ENCODE assay signal across 12 cellular contexts in genomic region chr17:35214631-35215273, GRCh38. TPM values are rescaled to one million over a fixed set of nuclear protein-coding genes. Genes with fewer than 3 reads are reported as not detected.
DNase-seq lines count a peak whose midpoint lies in the region; ATAC-seq lines count a peak whose summit lies in the region.
"Had no signal": no experiment of that assay in that cellular context is flagged by ENCODE, and none has a peak within 500 bp of the region (broad histone marks: within the 10 kb centered on the region; RNA-seq: fewer than 3 reads in every experiment).

No MANE protein-coding gene starts in this region.

- CTCF ChIA-PET in activated CD8-positive, alpha-beta memory T cell treated with anti-CD3 and anti-CD28 coated beads, Interleukin-2, amount 10 ng/mL, durations not matched to agents 7 days and 5 days (lab: Charles Lee): interaction anchor here (0.8 to 5.7 kb wide), 14 partner anchors 9 to 327 kb away, joined by 3 to 58 read pairs (median 4); partner anchors contain the start of genes SLFN12L and SLFN5

- no peaks in the 10 kb centered on the region for H3K4me1 ChIP-seq in esophagus (ENCODE audit: control insufficient read depth in 2 of 2, insufficient read depth in 2 of 2, low read length in 1 of 2)
- H3K4me1 ChIP-seq: tibial nerve had no signal

- peak overlapping the region; percentile 69 to 79 for H3K27ac ChIP-seq in esophagus (ENCODE audit: low read depth in 2 of 2, low read length in 1 of 2)

- H3K4me3 ChIP-seq in esophagus (ENCODE audit: low read depth in 1 of 2, low read length in 2 of 2): no peak overlapping the region
- H3K4me3 ChIP-seq: smooth muscle cell, tibial nerve had no signal

- H3K27me3 Mint-ChIP-seq in activated CD8-positive, alpha-beta memory T cell treated with anti-CD3 and anti-CD28 coated beads, Interleukin-2, amount 10 ng/mL, durations not matched to agents 7 days and 5 days: no peaks in the 10 kb centered on the region
- H3K27me3 Mint-ChIP-seq in stimulated activated naive CD8-positive, alpha-beta T cell treated with anti-CD3 and anti-CD28 coated beads, Interleukin-15, amount 100 ng/mL, for 72 hours: no peaks in the 10 kb centered on the region

- no peaks in the 10 kb centered on the region for H3K27me3 ChIP-seq in esophagus (ENCODE audit: control insufficient read depth in 1 of 2, insufficient read depth in 2 of 2, low read length in 2 of 2)
- H3K27me3 ChIP-seq: tibial nerve had no signal

- H3K27ac Mint-ChIP-seq in activated CD8-positive, alpha-beta memory T cell treated with anti-CD3 and anti-CD28 coated beads, Interleukin-2, amount 10 ng/mL, durations not matched to agents 7 days and 5 days: peak overlapping the region; percentile 98
- H3K27ac Mint-ChIP-seq in stimulated activated naive CD8-positive, alpha-beta T cell treated with anti-CD3 and anti-CD28 coated beads, Interleukin-15, amount 100 ng/mL, for 72 hours: peak overlapping the region; percentile 93 to 99
- H3K27ac Mint-ChIP-seq: WTC11 had no signal

- peaks cover 4% of the 10 kb centered on the region for H3K9me3 Mint-ChIP-seq in activated CD8-positive, alpha-beta memory T cell treated with anti-CD3 and anti-CD28 coated beads, Interleukin-2, amount 10 ng/mL, durations not matched to agents 7 days and 5 days (ENCODE audit: low read depth)
- no peaks in the 10 kb centered on the region for H3K9me3 Mint-ChIP-seq in stimulated activated naive CD8-positive, alpha-beta T cell treated with anti-CD3 and anti-CD28 coated beads, Interleukin-15, amount 100 ng/mL, for 72 hours
- H3K9me3 Mint-ChIP-seq: WTC11 had no signal

- H3K36me3 Mint-ChIP-seq in activated CD8-positive, alpha-beta memory T cell treated with anti-CD3 and anti-CD28 coated beads, Interleukin-2, amount 10 ng/mL, durations not matched to agents 7 days and 5 days: peaks cover 20% of the 10 kb centered on the region
- H3K36me3 Mint-ChIP-seq: WTC11 had no signal

- no peaks in the 10 kb centered on the region for H3K9me3 ChIP-seq in esophagus (ENCODE audit: control insufficient read depth in 2 of 2, insufficient read depth in 1 of 2, low read depth in 1 of 2, low read length in 1 of 2)

- intact Hi-C loops in left colon (cut with DNase I, micrococcal nuclease): no loop called here

- peak; percentile 59 for ATAC-seq in activated CD8-positive, alpha-beta memory T cell treated with anti-CD3 and anti-CD28 coated beads, Interleukin-2, amount 10 ng/mL, durations not matched to agents 7 days and 5 days
- peak; percentile 76 for ATAC-seq in stimulated activated naive CD8-positive, alpha-beta T cell treated with anti-CD3 and anti-CD28 coated beads, Interleukin-15, amount 100 ng/mL, for 72 hours
- ATAC-seq in left colon: no peak
- ATAC-seq: WTC11 had no signal

- WGBS in esophagus, 2 donors: 47 to 53% methylated on average over 5 of the region's 5 CpGs

- H3K4me1 Mint-ChIP-seq in activated CD8-positive, alpha-beta memory T cell treated with anti-CD3 and anti-CD28 coated beads, Interleukin-2, amount 10 ng/mL, durations not matched to agents 7 days and 5 days: peaks cover 83% of the 10 kb centered on the region
- H3K4me1 Mint-ChIP-seq in stimulated activated naive CD8-positive, alpha-beta T cell treated with anti-CD3 and anti-CD28 coated beads, Interleukin-15, amount 100 ng/mL, for 72 hours: peaks cover 87% of the 10 kb centered on the region

- H3K36me3 ChIP-seq in esophagus (ENCODE audit: control insufficient read depth in 2 of 2, insufficient read depth in 2 of 2, low read length in 1 of 2): no peaks in the 10 kb centered on the region
- H3K36me3 ChIP-seq: tibial nerve had no signal

- H3K4me3 Mint-ChIP-seq in activated CD8-positive, alpha-beta memory T cell treated with anti-CD3 and anti-CD28 coated beads, Interleukin-2, amount 10 ng/mL, durations not matched to agents 7 days and 5 days: peak overlapping the region; percentile 70
- peak overlapping the region; percentile 84 for H3K4me3 Mint-ChIP-seq in stimulated activated naive CD8-positive, alpha-beta T cell treated with anti-CD3 and anti-CD28 coated beads, Interleukin-15, amount 100 ng/mL, for 72 hours
- H3K4me3 Mint-ChIP-seq: WTC11 had no signal

- DNase-seq in activated CD4-positive, alpha-beta T cell treated with anti-CD3 and anti-CD28 coated beads for 4 hours: peak; percentile 32 to 39
- DNase-seq in activated CD4-positive, alpha-beta T cell treated with anti-CD3 and anti-CD28 coated beads for 1 hour: no peak
- peak; percentile 67 for DNase-seq in activated CD8-positive, alpha-beta memory T cell treated with anti-CD3 and anti-CD28 coated beads, Interleukin-2, amount 10 ng/mL, durations not matched to agents 7 days and 5 days
- DNase-seq in stimulated activated naive CD8-positive, alpha-beta T cell treated with anti-CD3 and anti-CD28 coated beads, Interleukin-15, amount 100 ng/mL, for 72 hours: peak; percentile 52 to 56
- DNase-seq in NCI-H2196 treated with DMSO at 0.1 percent for 48 hours (lab: John Stamatoyannopoulos, UW; ENCODE audit: unreplicated experiment) (no peak), left colon (no peak), cerebellar cortex (ENCODE audit: low spot score) (no peak)
- DNase-seq: cerebellar nuclear complex had no signal

RNA-seq across cellular contexts. Expression of gene SLC35G3, which starts 20.6 kb away (rescaled TPM):
- total RNA-seq in activated CD8-positive, alpha-beta memory T cell treated with anti-CD3 and anti-CD28 coated beads, Interleukin-2, amount 10 ng/mL, durations not matched to agents 7 days and 5 days: not detected
- not detected for polyA plus RNA-seq in esophagus
- not detected for total RNA-seq in left colon
- total RNA-seq: smooth muscle cell, tibial nerve, WTC11 had no signal
- polyA plus RNA-seq: smooth muscle cell had no signal

RNA-seq across cellular contexts. Expression of gene SLFN5, which starts 28.1 kb away (rescaled TPM):
- 100 to 1,000 TPM; 158 to 193 TPM for total RNA-seq in activated CD8-positive, alpha-beta memory T cell treated with anti-CD3 and anti-CD28 coated beads, Interleukin-2, amount 10 ng/mL, durations not matched to agents 7 days and 5 days
- polyA plus RNA-seq in esophagus: 1 to 10 TPM; 2.8 to 3.1 TPM
- total RNA-seq in left colon: 10 to 100 TPM in 1 of 2 donors, 1 to 10 TPM in 1; 7.7 to 12.8 TPM

Comparison
In these comparisons a context has a peak if more than half of its experiments do, and no peak if none do; other contexts are left out.
1. DNase-seq: peak in activated CD4-positive, alpha-beta T cell treated with anti-CD3 and anti-CD28 coated beads for 4 hours (2 of 2), activated CD8-positive, alpha-beta memory T cell treated with anti-CD3 and anti-CD28 coated beads, Interleukin-2, amount 10 ng/mL, durations not matched to agents 7 days and 5 days (single experiment) and stimulated activated naive CD8-positive, alpha-beta T cell treated with anti-CD3 and anti-CD28 coated beads, Interleukin-15, amount 100 ng/mL, for 72 hours (2 of 2); none in activated CD4-positive, alpha-beta T cell treated with anti-CD3 and anti-CD28 coated beads for 1 hour (single experiment), NCI-H2196 treated with DMSO at 0.1 percent for 48 hours (single experiment), left colon (0 of 2) and cerebellar cortex (single experiment).
2. RNA of gene SLFN5, which starts 28.1 kb away (total RNA-seq): 158 to 193 TPM in activated CD8-positive, alpha-beta memory T cell treated with anti-CD3 and anti-CD28 coated beads, Interleukin-2, amount 10 ng/mL, durations not matched to agents 7 days and 5 days; 7.7 to 12.8 TPM in left colon; every median in the first group is over 10 times any median in the second.